In the genomic region with DNA sequence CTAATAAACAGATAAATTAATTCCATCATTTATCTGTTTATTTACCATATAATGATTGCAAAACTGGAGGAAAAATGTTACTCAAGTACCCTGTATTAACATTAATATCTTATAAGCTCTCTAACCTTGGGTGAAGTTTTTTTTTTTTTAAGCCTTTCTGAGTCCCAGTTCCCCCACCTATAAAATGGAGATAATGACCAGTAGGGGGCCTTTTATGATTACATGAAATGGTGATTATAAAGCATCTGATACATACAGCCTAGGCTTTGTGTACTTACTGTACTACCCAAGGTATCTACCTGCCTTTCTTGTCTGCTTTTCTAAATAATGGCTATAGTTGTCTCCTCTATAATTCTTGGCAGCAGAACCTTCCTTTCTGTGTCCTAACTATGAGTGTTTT, we compare ENCODE assay signal across 8 cellular contexts. TPM values are rescaled to one million over a fixed set of nuclear protein-coding genes. Genes with fewer than 3 reads are reported as not detected.
DNase-seq lines count a peak whose midpoint lies in the region; ATAC-seq, FAIRE-seq and TF ChIP-seq lines count a peak whose summit lies in the region.

No MANE protein-coding gene starts in this region.

- ATAC-seq in left ventricle myocardium superior (no peak), GM18870 (IDR thresholded peaks at IDR 0.05; ENCODE audit: unreplicated experiment) (no peak)

- H3K4me3 ChIP-seq in cardiac muscle cell (no peak overlapping the region), OCI-LY3 (ENCODE audit: low read length) (no peak overlapping the region)

- DNase-seq in cardiac muscle cell (ENCODE audit: low read depth in 1 of 2, low spot score in 1 of 2) = peak in 1 of 2 donors; percentile 37
- no peak for DNase-seq in left ventricle myocardium superior
- peak; percentile 6 for DNase-seq in fibroblast of gingiva (ENCODE audit: low read depth)
- DNase-seq in urothelium cell line (ENCODE audit: low spot score) = peak; percentile 22
- DNase-seq in stimulated activated CD4-positive, alpha-beta T cell treated with anti-CD3 and anti-CD28 coated beads, Interleukin-1b, Interleukin-23, amount 100 ng/mL, for 48 hours = no peak
- no peak for DNase-seq in OCI-M2 (lab: John Stamatoyannopoulos, UW; ENCODE audit: unreplicated experiment)

- no peak for FAIRE-seq in urothelium cell line (lab: Jason Lieb, UNC)

- peak; percentile 40 for TF ChIP-seq CTCF in cardiac muscle cell (IDR thresholded peaks at IDR 0.05; ENCODE audit: low read depth, low read length)
- TF ChIP-seq CTCF in OCI-LY3 (IDR thresholded peaks at IDR 0.05; ENCODE audit: low read depth, low read length) = peak; percentile 61

- H3K4me1 ChIP-seq in cardiac muscle cell (ENCODE audit: low read depth) (peaks cover 6% of the 10 kb centered on the region), OCI-LY3 (ENCODE audit: low read length) (no peaks in the 10 kb centered on the region)

- H3K9me3 ChIP-seq in cardiac muscle cell (ENCODE audit: low read depth) (no peaks in the 10 kb centered on the region), OCI-LY3 (ENCODE audit: insufficient read depth, low read length) (no peaks in the 10 kb centered on the region)

- no peaks in the 10 kb centered on the region for H3K79me2 ChIP-seq in OCI-LY3 (ENCODE audit: low read length)

- H2AFZ ChIP-seq in OCI-LY3 (ENCODE audit: low read depth, low read length) = no peak overlapping the region

- H3K36me3 ChIP-seq in cardiac muscle cell (no peaks in the 10 kb centered on the region), OCI-LY3 (replicated peaks; ENCODE audit: low read depth, low read length) (no peaks in the 10 kb centered on the region)

- H3K4me2 ChIP-seq in OCI-LY3 (ENCODE audit: low read length) = no peak overlapping the region

- H3K27me3 ChIP-seq in cardiac muscle cell (peaks cover 17% of the 10 kb centered on the region), OCI-LY3 (ENCODE audit: low read depth, low read length) (no peaks in the 10 kb centered on the region)

- H4K20me1 ChIP-seq in OCI-LY3 (ENCODE audit: insufficient read depth, low read length) = no peaks in the 10 kb centered on the region

- H3K27ac ChIP-seq in cardiac muscle cell (no peak overlapping the region), OCI-LY3 (ENCODE audit: low read length) (no peak overlapping the region)

- no peak overlapping the region for H3K9ac ChIP-seq in OCI-LY3 (ENCODE audit: low read length)

- intact Hi-C loops in left ventricle myocardium superior (cut with micrococcal nuclease) = no loop called here

RNA-seq across cellular contexts. Expression of gene LRRC36, which starts 22.6 kb away (rescaled TPM):
- total RNA-seq in cardiac muscle cell (0.11 and 0.45 TPM in 2 replicates), left ventricle myocardium superior (not detected)
- polyA plus RNA-seq in cardiac muscle cell = 0.75 TPM in 1 of 2 replicates, not detected in the other

RNA-seq across cellular contexts. Expression of gene KCTD19, which starts 22.6 kb away (rescaled TPM):
- total RNA-seq in cardiac muscle cell (0.21 and 1.9 TPM in 2 replicates), left ventricle myocardium superior (not detected)
- polyA plus RNA-seq in cardiac muscle cell = 1.6 TPM in 1 of 2 replicates, not detected in the other

RNA-seq across cellular contexts. Expression of gene TPPP3, which starts 44.1 kb away (rescaled TPM):
- 2.5 and 4.6 TPM in 2 replicates for total RNA-seq in cardiac muscle cell
- 6.2 and 7.2 TPM in 2 replicates for polyA plus RNA-seq in cardiac muscle cell
- 8.9 TPM for total RNA-seq in left ventricle myocardium superior

Comparison
In these comparisons a context has a peak if more than half of its experiments do, and no peak if none do; other contexts are left out.
1. DNase-seq: peak in fibroblast of gingiva (single experiment) and urothelium cell line (single experiment); none in left ventricle myocardium superior (single experiment), stimulated activated CD4-positive, alpha-beta T cell treated with anti-CD3 and anti-CD28 coated beads, Interleukin-1b, Interleukin-23, amount 100 ng/mL, for 48 hours (single experiment) and OCI-M2 (single experiment).